24 cellular contexts compared by ENCODE assay signal in the genomic region with DNA sequence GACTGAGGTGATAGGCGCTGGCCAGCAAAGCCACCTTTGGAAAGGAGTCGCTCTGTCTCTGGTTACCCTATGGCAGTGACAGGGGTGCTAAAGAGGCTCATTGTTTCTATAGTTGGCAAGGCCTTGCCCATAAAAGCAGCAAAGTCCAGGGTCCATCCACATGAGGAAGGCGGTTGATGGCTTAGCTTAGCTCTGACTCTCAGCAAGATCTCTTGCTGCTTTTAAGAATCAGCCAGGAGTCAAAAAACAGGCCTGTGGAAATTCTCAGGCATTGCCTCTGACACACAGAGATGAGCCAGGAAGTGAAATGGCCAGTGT. TPM values are rescaled to one million over a fixed set of nuclear protein-coding genes. Genes with fewer than 3 reads are reported as not detected.
DNase-seq lines count a peak whose midpoint lies in the region; ATAC-seq and TF ChIP-seq lines count a peak whose summit lies in the region.
"Had no signal": no experiment of that assay in that cellular context is flagged by ENCODE, and none has a peak within 500 bp of the region (broad histone marks: within the 10 kb centered on the region; RNA-seq: fewer than 3 reads in every experiment).

No MANE protein-coding gene starts in this region.

- ATAC-seq in heart left ventricle = peak in 3 of 4 donors; percentile 10 to 43 (median 33)
- ATAC-seq: natural killer cell treated with Interleukin-12 subunit alpha and Interleukin-12 subunit beta and Interleukin-15 and Interleukin-18, amount 100 ng/mL, for 72 hours; stimulated activated effector memory CD8-positive, alpha-beta T cell treated with anti-CD3 and anti-CD28 coated beads, Interleukin-12 subunit alpha, Interleukin-12 subunit beta, amount 100 ng/mL, for 72 hours had no signal

- WGBS in heart left ventricle, 4 donors = 72 to 86% (median 76%) methylated on average over 3 of the region's 3 CpGs

- intact Hi-C loops in heart left ventricle (cut with DNase I) = loop anchor here in 2 of 10 donors (10.0 kb wide), 2 partner anchors 109 to 129 kb away; no protein-coding TSS in a partner anchor

- no peaks in the 10 kb centered on the region for H3K9me3 Mint-ChIP-seq in mesothelial cell of epicardium
- H3K9me3 Mint-ChIP-seq: CD14-positive monocyte; natural killer cell treated with Interleukin-12 subunit alpha and Interleukin-12 subunit beta and Interleukin-15 and Interleukin-18, amount 100 ng/mL, for 72 hours; stimulated activated effector memory CD8-positive, alpha-beta T cell treated with anti-CD3 and anti-CD28 coated beads, Interleukin-12 subunit alpha, Interleukin-12 subunit beta, amount 100 ng/mL, for 72 hours had no signal

- no peaks in the 10 kb centered on the region for H3K36me3 Mint-ChIP-seq in mesothelial cell of epicardium
- H3K36me3 Mint-ChIP-seq: CD14-positive monocyte; natural killer cell treated with Interleukin-12 subunit alpha and Interleukin-12 subunit beta and Interleukin-15 and Interleukin-18, amount 100 ng/mL, for 72 hours; stimulated activated effector memory CD8-positive, alpha-beta T cell treated with anti-CD3 and anti-CD28 coated beads, Interleukin-12 subunit alpha, Interleukin-12 subunit beta, amount 100 ng/mL, for 72 hours had no signal

- H3K4me3 ChIP-seq in heart left ventricle = no peak overlapping the region
- H3K4me3 ChIP-seq in skeletal muscle tissue (ENCODE audit: low read length in 3 of 3) = no peak overlapping the region
- no peak overlapping the region for H3K4me3 ChIP-seq in foreskin fibroblast (ENCODE audit: low read depth in 1 of 2, low read length in 2 of 2)

- peak overlapping the region; percentile 94 for H3K27ac Mint-ChIP-seq in mesothelial cell of epicardium
- H3K27ac Mint-ChIP-seq: CD14-positive monocyte; natural killer cell treated with Interleukin-12 subunit alpha and Interleukin-12 subunit beta and Interleukin-15 and Interleukin-18, amount 100 ng/mL, for 72 hours; stimulated activated effector memory CD8-positive, alpha-beta T cell treated with anti-CD3 and anti-CD28 coated beads, Interleukin-12 subunit alpha, Interleukin-12 subunit beta, amount 100 ng/mL, for 72 hours had no signal

- no peaks in the 10 kb centered on the region for H3K9me3 ChIP-seq in heart left ventricle
- H3K9me3 ChIP-seq in skeletal muscle tissue (ENCODE audit: control insufficient read depth in 3 of 3, low read length in 3 of 3) = no peaks in the 10 kb centered on the region

- H3K27me3 ChIP-seq in heart left ventricle = no peaks in the 10 kb centered on the region
- no peaks in the 10 kb centered on the region for H3K27me3 ChIP-seq in skeletal muscle tissue (ENCODE audit: control insufficient read depth in 3 of 3, insufficient read depth in 3 of 3, low read length in 3 of 3)

- no peaks in the 10 kb centered on the region for H3K36me3 ChIP-seq in heart left ventricle
- H3K36me3 ChIP-seq in skeletal muscle tissue (ENCODE audit: control insufficient read depth in 3 of 3, insufficient read depth in 3 of 3, low read length in 3 of 3) = no peaks in the 10 kb centered on the region

- H3K27ac ChIP-seq in heart left ventricle (peak overlapping the region in 7 of 12 donors; percentile 29 to 76 (median 55)), skeletal muscle tissue (ENCODE audit: low read depth, low read length) (peak overlapping the region; percentile 36)
- H3K27ac ChIP-seq: KMS-11, RWPE1 had no signal

- H3K27me3 Mint-ChIP-seq in mesothelial cell of epicardium (ENCODE audit: low read depth) = no peaks in the 10 kb centered on the region
- H3K27me3 Mint-ChIP-seq: natural killer cell treated with Interleukin-12 subunit alpha and Interleukin-12 subunit beta and Interleukin-15 and Interleukin-18, amount 100 ng/mL, for 72 hours had no signal

- no peak overlapping the region for H3K4me3 Mint-ChIP-seq in mesothelial cell of epicardium
- H3K4me3 Mint-ChIP-seq: CD14-positive monocyte; natural killer cell treated with Interleukin-12 subunit alpha and Interleukin-12 subunit beta and Interleukin-15 and Interleukin-18, amount 100 ng/mL, for 72 hours; stimulated activated effector memory CD8-positive, alpha-beta T cell treated with anti-CD3 and anti-CD28 coated beads, Interleukin-12 subunit alpha, Interleukin-12 subunit beta, amount 100 ng/mL, for 72 hours had no signal

- no peak for TF ChIP-seq POLR2A in heart left ventricle (IDR thresholded peaks at IDR 0.05)

- DNase-seq in LoVo (ENCODE audit: low spot score) (peak; percentile 18), heart left ventricle (no peak), mesothelial cell of epicardium (ENCODE audit: low spot score in 2 of 2, unreplicated experiment in 2 of 2) (no peak), DMS153 treated with DMSO at 0.1 percent for 48 hours (lab: John Stamatoyannopoulos, UW; ENCODE audit: unreplicated experiment) (no peak), NCI-H2196 treated with DMSO at 0.1 percent for 48 hours (lab: John Stamatoyannopoulos, UW; ENCODE audit: unreplicated experiment) (no peak), foreskin fibroblast (no peak)
- DNase-seq in stimulated activated CD4-positive, alpha-beta T cell treated with anti-CD3 and anti-CD28 coated beads, Interleukin-1b, Interleukin-23, amount 100 ng/mL, for 48 hours = no peak
- DNase-seq: activated CD4-positive, alpha-beta T cell treated with anti-CD3 and anti-CD28 coated beads for 4 hours; activated CD8-positive, alpha-beta memory T cell treated with anti-CD3 and anti-CD28 coated beads for 24 hours; activated gamma-delta T cell treated with Interleukin-2 at 50 U/mL for 16 hours; Calu3; DND-41; kidney; mesenchymal stem cell; NCI-H1436 treated with DMSO at 0.1 percent for 48 hours; stimulated activated CD4-positive, alpha-beta T cell treated with anti-CD3 and anti-CD28 coated beads, Interleukin-12 subunit alpha, Interleukin-12 subunit beta, amount 100 ng/mL, for 4 hours; stimulated activated CD4-positive, alpha-beta T cell treated with anti-CD3 and anti-CD28 coated beads, Interleukin-4, amount 100 ng/mL, for 24 hours; T-helper 2 cell had no signal

- H3K9ac ChIP-seq in skeletal muscle tissue (ENCODE audit: low read depth in 1 of 3, low read length in 3 of 3) = no peak overlapping the region
- H3K9ac ChIP-seq: KMS-11 had no signal

- H3K4me1 Mint-ChIP-seq in mesothelial cell of epicardium = peaks cover 81% of the 10 kb centered on the region
- H3K4me1 Mint-ChIP-seq: stimulated activated effector memory CD8-positive, alpha-beta T cell treated with anti-CD3 and anti-CD28 coated beads, Interleukin-12 subunit alpha, Interleukin-12 subunit beta, amount 100 ng/mL, for 72 hours had no signal

- TF ChIP-seq CTCF in heart left ventricle (IDR thresholded peaks at IDR 0.05) (no peak), mesothelial cell of epicardium (IDR thresholded peaks at IDR 0.05; ENCODE audit: unreplicated experiment) (no peak), foreskin fibroblast (IDR thresholded peaks at IDR 0.05; ENCODE audit: low read depth, low read length) (no peak)

- H3K4me1 ChIP-seq in heart left ventricle (peaks cover 0 to 40% (median 25%) of the 10 kb centered on the region in 12 donors), skeletal muscle tissue (ENCODE audit: control insufficient read depth in 3 of 3, insufficient read depth in 3 of 3, low read length in 3 of 3) (peaks cover 2 to 17% (median 9%) of the 10 kb centered on the region in 3 donors)

RNA-seq across cellular contexts. Expression of a gene that starts 57.8 kb away (rescaled TPM):
- total RNA-seq in heart left ventricle = 1 to 10 TPM; 1.1 to 5.9 (median 2.1) TPM
- polyA plus RNA-seq in heart left ventricle = 1 to 10 TPM in 1 of 2 donors, under 1 TPM in 1; 0.76 to 4.2 TPM
- 1,290 to 1,322 TPM (median 1,292 TPM) in 3 replicates for total RNA-seq in mesothelial cell of epicardium
- total RNA-seq in skeletal muscle tissue = 6.8 TPM
- total RNA-seq: natural killer cell treated with Interleukin-12 subunit alpha and Interleukin-12 subunit beta and Interleukin-15 and Interleukin-18, amount 100 ng/mL, for 72 hours had no signal
- polyA plus RNA-seq: CD14-positive monocyte had no signal

Comparison
In these comparisons a context has a peak if more than half of its experiments do, and no peak if none do; other contexts are left out.
1. RNA of a gene that starts 57.8 kb away (total RNA-seq): 1,290 to 1,322 TPM in mesothelial cell of epicardium; 6.8 TPM in skeletal muscle tissue (single experiment) and 1.1 to 5.9 TPM in heart left ventricle; every median in the first group is over 100 times any median in the second.